1 cellular context compared by ENCODE assay signal in genomic region chr13:24875566-24875965, GRCh38.
TF ChIP-seq lines count a peak whose summit lies in the region.

No MANE protein-coding gene starts in this region.

TF ChIP-seq in HepG2, 621 proteins besides CTCF, POLR2A, EP300 and RAD21 (continued from another document):
- no peak for TF ChIP-seq HNRNPH1 (optimal IDR thresholded peaks at IDR 0.05; ENCODE audit: low read depth, low read length)
- TF ChIP-seq HNF4A (CRISPR knock-in tag; IDR thresholded peaks at IDR 0.05): peak; percentile 20; the same call in 1 of the 2 replicates
